20 cellular contexts compared by ENCODE assay signal in genomic region chr5:90916947-90917800, GRCh38.
"Had no signal": no experiment of that assay in that cellular context is flagged by ENCODE, and none has a peak within 500 bp of the region (broad histone marks: within the 10 kb centered on the region; RNA-seq: fewer than 3 reads in every experiment).

No MANE protein-coding gene starts in this region.

- H3K36me3 ChIP-seq: colonic mucosa, left ventricle myocardium inferior, tibial nerve had no signal

- H3K4me3 ChIP-seq: colonic mucosa, left ventricle myocardium inferior, tibial nerve had no signal

- H3K4me1 ChIP-seq: colonic mucosa, tibial nerve had no signal

- ATAC-seq: natural killer cell; sciatic nerve; stimulated activated effector memory CD8-positive, alpha-beta T cell treated with anti-CD3 and anti-CD28 coated beads, Interleukin-12 subunit alpha, Interleukin-12 subunit beta, amount 100 ng/mL, for 72 hours; stimulated activated naive CD8-positive, alpha-beta T cell treated with anti-CD3 and anti-CD28 coated beads, Interleukin-15, amount 100 ng/mL, for 72 hours; T-helper 17 cell had no signal

- DNase-seq: activated CD4-positive, alpha-beta memory T cell treated with anti-CD3 and anti-CD28 coated beads for 36 hours; activated CD4-positive, alpha-beta T cell treated with anti-CD3 and anti-CD28 coated beads for 48 hours; activated CD4-positive, CD25-positive, alpha-beta regulatory T cell; activated effector memory CD4-positive, alpha-beta T cell treated with Interleukin-2 at 50 U/mL for 16 hours; activated naive CD4-positive, alpha-beta T cell treated with anti-CD3 and anti-CD28 coated beads for 36 hours; activated naive CD8-positive, alpha-beta T cell treated with anti-CD3 and anti-CD28 coated beads, Interleukin-2, amount 10 ng/mL, durations not matched to agents 7 days and 5 days; activated T-cell treated with anti-CD3 and anti-CD28 coated beads, Interleukin-2, amount 50 U/mL, for 48 hours; amniotic stem cell; colonic mucosa; kidney; left ventricle myocardium inferior; mammary epithelial cell; natural killer cell; small intestine; stimulated activated CD4-positive, alpha-beta T cell treated with anti-CD3 and anti-CD28 coated beads, Interleukin-2, amount 100 ng/mL, for 24 hours; stimulated activated naive CD8-positive, alpha-beta T cell treated with anti-CD3 and anti-CD28 coated beads, Interleukin-15, amount 100 ng/mL, for 72 hours; T-helper 17 cell had no signal

- H3K9me3 ChIP-seq: colonic mucosa, left ventricle myocardium inferior, tibial nerve had no signal
